8 cellular contexts compared by ENCODE assay signal in the genomic region with DNA sequence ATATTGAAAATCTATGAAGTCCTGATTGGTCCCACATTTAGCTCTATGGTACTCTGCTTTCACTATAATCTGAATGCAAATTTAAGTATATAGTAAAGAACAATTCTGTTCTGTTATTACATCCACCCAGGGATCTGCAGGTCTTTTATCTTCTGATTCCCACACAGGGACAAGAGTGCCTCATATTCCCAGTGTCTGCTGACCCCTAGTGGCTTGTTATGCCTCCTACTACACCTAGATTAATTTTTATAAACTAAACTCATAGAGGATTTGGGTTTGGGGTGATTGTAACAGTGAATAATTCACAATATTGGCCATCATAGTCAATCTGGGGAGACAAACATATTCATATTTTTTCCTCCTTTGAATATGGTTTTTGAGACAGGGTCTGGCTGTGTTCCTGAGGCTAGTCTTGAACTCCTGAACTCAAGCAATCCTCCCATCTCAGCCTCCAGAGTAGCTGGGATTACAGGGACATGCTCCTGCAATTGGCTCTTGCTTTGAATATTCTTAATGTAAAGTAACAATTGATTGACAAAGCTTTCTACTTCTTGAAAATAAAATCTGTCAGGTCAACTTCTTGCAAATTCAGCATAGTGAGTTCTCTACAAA.
A peak's percentile ranks its signal among the peaks of the same experiment; 100 is the strongest.
DNase-seq lines count a peak whose midpoint lies in the region; ATAC-seq and TF ChIP-seq lines count a peak whose summit lies in the region.

No MANE protein-coding gene starts in this region.

- no peak overlapping the region for H3K9ac ChIP-seq in mesendoderm (ENCODE audit: low read length)

- H3K4me2 ChIP-seq in mesendoderm (ENCODE audit: low read length), result no peak overlapping the region

- no peak overlapping the region for H3K18ac ChIP-seq in mesendoderm (ENCODE audit: low read length)

- no peaks in the 10 kb centered on the region for H3K27me3 ChIP-seq in mesendoderm (ENCODE audit: insufficient read depth, low read length, poor library complexity)

- no peaks in the 10 kb centered on the region for H3K79me1 ChIP-seq in mesendoderm (ENCODE audit: low read length)

- H3K4me3 ChIP-seq in choroid plexus epithelial cell (ENCODE audit: low read depth, low read length) (no peak overlapping the region), mesendoderm (ENCODE audit: low read length) (no peak overlapping the region)

- CTCF ChIA-PET in GM10248 (lab: Yijun Ruan, JAX), result interaction anchor here (0.6 to 5.4 kb wide), 20 partner anchors 9 to 1284 kb away, joined by 3 to 41 read pairs (median 5); a partner anchor contains a TSS

- H3K4ac ChIP-seq in mesendoderm (ENCODE audit: low read depth, low read length), result no peak overlapping the region

- DNase-seq in GM10248 (ENCODE audit: extremely low spot score) (peak; percentile 27), NCI-H82 (lab: John Stamatoyannopoulos, UW) (peak; percentile 86), choroid plexus epithelial cell (ENCODE audit: low read depth) (peak; percentile 80), mesendoderm (peak; percentile 71), GOT3 (lab: John Stamatoyannopoulos, UW) (no peak)
- DNase-seq in activated T-cell treated with anti-CD3 and anti-CD28 coated beads, Interleukin-2, amount 50 U/mL, for 48 hours, result no peak

- no peak overlapping the region for H3K27ac ChIP-seq in mesendoderm (ENCODE audit: low read depth, low read length)

- no peaks in the 10 kb centered on the region for H3K36me3 ChIP-seq in mesendoderm (ENCODE audit: control insufficient read depth, insufficient read depth, low read length)

- H3K56ac ChIP-seq in mesendoderm (ENCODE audit: low read length), result no peak overlapping the region

- peak; percentile 59 for ATAC-seq in GM21423 (IDR thresholded peaks at IDR 0.05; ENCODE audit: unreplicated experiment)
- peak; percentile 69 for ATAC-seq in HG03571 (IDR thresholded peaks at IDR 0.05; ENCODE audit: unreplicated experiment)

- no peak overlapping the region for H4K5ac ChIP-seq in mesendoderm (ENCODE audit: low read length)

- H2BK15ac ChIP-seq in mesendoderm (replicated peaks; ENCODE audit: low read depth), result no peak overlapping the region

- H2BK5ac ChIP-seq in mesendoderm (ENCODE audit: low read length), result no peak overlapping the region

- TF ChIP-seq CTCF in GM10248 (IDR thresholded peaks at IDR 0.05; ENCODE audit: control extremely low read depth, extremely low read depth, low read depth, missing control alignments) (peak; percentile 61), choroid plexus epithelial cell (conservative IDR thresholded peaks at IDR 0.05; ENCODE audit: low read depth, low read length) (peak; percentile 85)

- H3K4me1 ChIP-seq in mesendoderm (ENCODE audit: control insufficient read depth, low read depth, low read length), result no peaks in the 10 kb centered on the region

- no peak overlapping the region for H2AK5ac ChIP-seq in mesendoderm (ENCODE audit: low read length)

- no peak overlapping the region for H2BK120ac ChIP-seq in mesendoderm (ENCODE audit: low read depth, low read length)

- H3K23ac ChIP-seq in mesendoderm (ENCODE audit: low read length), result no peak overlapping the region

- no peaks in the 10 kb centered on the region for H3K79me2 ChIP-seq in mesendoderm (ENCODE audit: control insufficient read depth, insufficient read depth, low read length)

- H4K8ac ChIP-seq in mesendoderm (ENCODE audit: low read depth, low read length), result no peak overlapping the region

- POLR2A ChIA-PET in GM10248 (lab: Yijun Ruan, JAX), result no interaction called here

Comparison
In these comparisons a context has a peak if more than half of its experiments do, and no peak if none do; other contexts are left out.
1. DNase-seq: peak in GM10248 (single experiment), NCI-H82 (single experiment), choroid plexus epithelial cell (single experiment) and mesendoderm (single experiment); none in activated T-cell treated with anti-CD3 and anti-CD28 coated beads, Interleukin-2, amount 50 U/mL, for 48 hours (0 of 2) and GOT3 (single experiment).